2 cellular contexts compared by ENCODE assay signal in genomic region chr7:157000741-157001653, GRCh38.
TF ChIP-seq lines count a peak whose summit lies in the region.

No MANE protein-coding gene starts in this region.

TF ChIP-seq in HEK293T, 16 proteins besides CTCF, POLR2A, EP300 and RAD21 (continued from another document):
- TF ChIP-seq LEF1 (IDR thresholded peaks at IDR 0.05; ENCODE audit: borderline replicate concordance) (no peak), SP1 (IDR thresholded peaks at IDR 0.05) (no peak), ZNF384 (IDR thresholded peaks at IDR 0.05) (peak; percentile 88), NFRKB (IDR thresholded peaks at IDR 0.05) (no peak), HDGF (IDR thresholded peaks at IDR 0.05; ENCODE audit: borderline replicate concordance) (no peak), TARDBP (IDR thresholded peaks at IDR 0.05) (no peak), PKNOX1 (IDR thresholded peaks at IDR 0.05) (peak; percentile 44; the same call in 1 of the 2 replicates), FOXM1 (IDR thresholded peaks at IDR 0.05; ENCODE audit: borderline replicate concordance) (no peak), L3MBTL2 (conservative IDR thresholded peaks at IDR 0.05) (no peak), SUZ12 (IDR thresholded peaks at IDR 0.05) (no peak), CTBP1 (IDR thresholded peaks at IDR 0.05; ENCODE audit: borderline replicate concordance) (no peak), FOXK2 (IDR thresholded peaks at IDR 0.05) (no peak)
TF ChIP-seq in HEK293T: peak in this region for 2.

TF ChIP-seq in K562, 482 proteins besides CTCF, POLR2A, EP300 and RAD21 (continued from another document and continues in another):
- TF ChIP-seq CHD4 (IDR thresholded peaks at IDR 0.05; ENCODE audit: insufficient read depth, insufficient replicate concordance, low read depth, low read length, poor library complexity, severe bottlenecking): no peak
- no peak for TF ChIP-seq ZNF511 (CRISPR knock-in tag; IDR thresholded peaks at IDR 0.05)
- no peak for TF ChIP-seq KDM4B (IDR thresholded peaks at IDR 0.05; ENCODE audit: borderline replicate concordance in 2 of 2, low read depth in 1 of 2)
- TF ChIP-seq BHLHE40 (IDR thresholded peaks at IDR 0.05; ENCODE audit: low read length): no peak
- TF ChIP-seq ZZZ3 (IDR thresholded peaks at IDR 0.05): no peak
- TF ChIP-seq ZNF561 (CRISPR knock-in tag; conservative IDR thresholded peaks at IDR 0.05): no peak
- TF ChIP-seq MAFG (tag; conservative IDR thresholded peaks at IDR 0.05): no peak
- TF ChIP-seq ZKSCAN8 (CRISPR knock-in tag; IDR thresholded peaks at IDR 0.05): no peak
- TF ChIP-seq, protein P1, sequence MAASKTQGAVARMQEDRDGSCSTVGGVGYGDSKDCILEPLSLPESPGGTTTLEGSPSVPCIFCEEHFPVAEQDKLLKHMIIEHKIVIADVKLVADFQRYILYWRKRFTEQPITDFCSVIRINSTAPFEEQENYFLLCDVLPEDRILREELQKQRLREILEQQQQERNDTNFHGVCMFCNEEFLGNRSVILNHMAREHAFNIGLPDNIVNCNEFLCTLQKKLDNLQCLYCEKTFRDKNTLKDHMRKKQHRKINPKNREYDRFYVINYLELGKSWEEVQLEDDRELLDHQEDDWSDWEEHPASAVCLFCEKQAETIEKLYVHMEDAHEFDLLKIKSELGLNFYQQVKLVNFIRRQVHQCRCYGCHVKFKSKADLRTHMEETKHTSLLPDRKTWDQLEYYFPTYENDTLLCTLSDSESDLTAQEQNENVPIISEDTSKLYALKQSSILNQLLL (CRISPR knock-in tag; IDR thresholded peaks at IDR 0.05; ENCODE audit: borderline replicate concordance): no peak
- no peak for TF ChIP-seq ZNF274 (IDR thresholded peaks at IDR 0.05; ENCODE audit: borderline replicate concordance, low read depth, low read length)
- no peak for TF ChIP-seq SNIP1 (IDR thresholded peaks at IDR 0.05; ENCODE audit: low read depth)
- TF ChIP-seq DIDO1 (tag; IDR thresholded peaks at IDR 0.05; ENCODE audit: low read depth): no peak
- no peak for TF ChIP-seq SMARCC2 (IDR thresholded peaks at IDR 0.05; ENCODE audit: low read depth)
- no peak for TF ChIP-seq ZNF551 (CRISPR knock-in tag; IDR thresholded peaks at IDR 0.05)
- no peak for TF ChIP-seq XRCC3 (IDR thresholded peaks at IDR 0.05)
- peak; percentile 51; the same call in 1 of the 2 replicates for TF ChIP-seq ATF7 (IDR thresholded peaks at IDR 0.05)
- TF ChIP-seq KAT8 (IDR thresholded peaks at IDR 0.05; ENCODE audit: low read depth): no peak
- TF ChIP-seq POLR2AphosphoS2 (IDR thresholded peaks at IDR 0.05; ENCODE audit: low read length): no peak
- no peak for TF ChIP-seq ZNF354B (CRISPR knock-in tag; IDR thresholded peaks at IDR 0.05)
- no peak for TF ChIP-seq PCBP2 (IDR thresholded peaks at IDR 0.05; ENCODE audit: low read depth, low read length, poor library complexity, severe bottlenecking)
- TF ChIP-seq TSHZ1 (CRISPR knock-in tag; IDR thresholded peaks at IDR 0.05): no peak
- TF ChIP-seq TAF15 (IDR thresholded peaks at IDR 0.05; ENCODE audit: low read depth, low read length): no peak
- TF ChIP-seq NFIC (IDR thresholded peaks at IDR 0.05): no peak
- no peak for TF ChIP-seq ZNF184 (CRISPR knock-in tag; IDR thresholded peaks at IDR 0.05)
- no peak for TF ChIP-seq GATAD2B (IDR thresholded peaks at IDR 0.05; ENCODE audit: borderline replicate concordance)
- no peak for TF ChIP-seq KAT7 (CRISPR knock-in tag; IDR thresholded peaks at IDR 0.05; ENCODE audit: borderline replicate concordance)
- no peak for TF ChIP-seq SLC30A9 (CRISPR knock-in tag; IDR thresholded peaks at IDR 0.05)
- TF ChIP-seq ZFP36 (IDR thresholded peaks at IDR 0.05; ENCODE audit: low read depth, low read length, partially characterized antibody): no peak
- TF ChIP-seq ZKSCAN1 (IDR thresholded peaks at IDR 0.05; ENCODE audit: low read depth, low read length): no peak
- TF ChIP-seq ZNF316 (IDR thresholded peaks at IDR 0.05): no peak
- TF ChIP-seq PHF21A (IDR thresholded peaks at IDR 0.05; ENCODE audit: borderline replicate concordance, low read depth): no peak
- TF ChIP-seq KLF1 (tag; IDR thresholded peaks at IDR 0.05): no peak
- TF ChIP-seq MTA2 (IDR thresholded peaks at IDR 0.05; ENCODE audit: low read depth): no peak
- no peak for TF ChIP-seq POLR2AphosphoS5 (IDR thresholded peaks at IDR 0.05; ENCODE audit: control insufficient read depth, insufficient read depth, low read depth, low read length)
- TF ChIP-seq HOXB6 (CRISPR knock-in tag; IDR thresholded peaks at IDR 0.05; ENCODE audit: borderline replicate concordance): no peak
- TF ChIP-seq GABPA (tag; conservative IDR thresholded peaks at IDR 0.05; ENCODE audit: low read depth): peak; percentile 29; the same call in 1 of the 2 replicates
- TF ChIP-seq, protein P2, sequence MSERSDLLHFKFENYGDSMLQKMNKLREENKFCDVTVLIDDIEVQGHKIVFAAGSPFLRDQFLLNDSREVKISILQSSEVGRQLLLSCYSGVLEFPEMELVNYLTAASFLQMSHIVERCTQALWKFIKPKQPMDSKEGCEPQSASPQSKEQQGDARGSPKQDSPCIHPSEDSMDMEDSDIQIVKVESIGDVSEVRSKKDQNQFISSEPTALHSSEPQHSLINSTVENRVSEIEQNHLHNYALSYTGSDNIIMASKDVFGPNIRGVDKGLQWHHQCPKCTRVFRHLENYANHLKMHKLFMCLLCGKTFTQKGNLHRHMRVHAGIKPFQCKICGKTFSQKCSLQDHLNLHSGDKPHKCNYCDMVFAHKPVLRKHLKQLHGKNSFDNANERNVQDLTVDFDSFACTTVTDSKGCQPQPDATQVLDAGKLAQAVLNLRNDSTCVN (CRISPR knock-in tag; IDR thresholded peaks at IDR 0.05): 0 out of 2 replicates have a peak, but pooled peaks have one; percentile 11
- TF ChIP-seq ZNF431 (CRISPR knock-in tag; IDR thresholded peaks at IDR 0.05): no peak
- TF ChIP-seq RBM22 (IDR thresholded peaks at IDR 0.05; ENCODE audit: low read depth, low read length, poor library complexity, severe bottlenecking): no peak
- TF ChIP-seq HLTF (IDR thresholded peaks at IDR 0.05): no peak
- TF ChIP-seq RCOR1 (IDR thresholded peaks at IDR 0.05; ENCODE audit: borderline replicate concordance in 1 of 2, low read depth in 2 of 2, low read length in 2 of 2): no peak
- no peak for TF ChIP-seq SREBF2 (CRISPR knock-in tag; IDR thresholded peaks at IDR 0.05)
- no peak for TF ChIP-seq ARID3B (CRISPR knock-in tag; IDR thresholded peaks at IDR 0.05; ENCODE audit: borderline replicate concordance)
- no peak for TF ChIP-seq ZBTB5 (IDR thresholded peaks at IDR 0.05)
- no peak for TF ChIP-seq TBP (optimal IDR thresholded peaks at IDR 0.05; ENCODE audit: low read depth, low read length)
- TF ChIP-seq NR2C2 (CRISPR knock-in tag; IDR thresholded peaks at IDR 0.05): no peak
- TF ChIP-seq NR2C2 (tag; IDR thresholded peaks at IDR 0.05): peak; percentile 9; the same call in 1 of the 2 replicates
- no peak for TF ChIP-seq PREB (CRISPR knock-in tag; IDR thresholded peaks at IDR 0.05)
- TF ChIP-seq ZNF584 (CRISPR knock-in tag; IDR thresholded peaks at IDR 0.05; ENCODE audit: low read depth): no peak
- no peak for TF ChIP-seq ZBTB2 (IDR thresholded peaks at IDR 0.05)
- peak; percentile 55; the same call in 1 of the 2 replicates for TF ChIP-seq DPF2 (IDR thresholded peaks at IDR 0.05)
- no peak for TF ChIP-seq HEY1 (CRISPR knock-in tag; IDR thresholded peaks at IDR 0.05; ENCODE audit: borderline replicate concordance)
- no peak for TF ChIP-seq ZNF518B (CRISPR knock-in tag; IDR thresholded peaks at IDR 0.05)
